5 cellular contexts compared by ENCODE assay signal in genomic region chr12:132240669-132241007, GRCh38.
DNase-seq lines count a peak whose midpoint lies in the region; ATAC-seq and TF ChIP-seq lines count a peak whose summit lies in the region.
"Not testable (repeated sequence)": the region's sequence is repeated elsewhere in the genome, so short reads cannot be mapped to it uniquely, and the experiment has no call there.

No MANE protein-coding gene starts in this region.

- not testable (repeated sequence) for H3K4me3 Mint-ChIP-seq in chondrocyte (ENCODE audit: unreplicated experiment)

- H3K4me1 ChIP-seq in BLaER1 treated with 17β-estradiol and CSF1 and Interleukin-3, amounts not matched to agents 10 nM and 100 nM: peaks cover 32 to 73% (median 69%) of the 10 kb centered on the region in 10 experiments
- not testable (repeated sequence) for H3K4me1 ChIP-seq in PC-3 (ENCODE audit: insufficient read depth, low read length); sigmoid colon

- not testable (repeated sequence) for H3K36me3 Mint-ChIP-seq in chondrocyte (ENCODE audit: low read depth)

- CTCF ChIA-PET in PC-3 (lab: Charles Lee): not testable (repeated sequence)

- not testable (repeated sequence) for TF ChIP-seq CTCF in PC-3 (conservative IDR thresholded peaks at IDR 0.05; ENCODE audit: low read depth, low read length); chondrocyte (IDR thresholded peaks at IDR 0.05); sigmoid colon (IDR thresholded peaks at IDR 0.05)

- H4K20me1 ChIP-seq in BLaER1 treated with 17β-estradiol and CSF1 and Interleukin-3, amounts not matched to agents 10 nM and 100 nM: peaks cover 0 to 22% (median 14%) of the 10 kb centered on the region in 11 experiments; a peak in 12 of 22 replicates
- H4K20me1 ChIP-seq in PC-3 (ENCODE audit: low read length): not testable (repeated sequence)

- 23 to 61% methylated on average over 7 of the region's 7 CpGs for whole genome bisulfite sequencing in sigmoid colon, 2 donors

- H3K27me3 ChIP-seq in BLaER1 treated with 17β-estradiol and CSF1 and Interleukin-3, amounts not matched to agents 10 nM and 100 nM: peaks cover 9 to 24% (median 16%) of the 10 kb centered on the region in 11 experiments; a peak in 17 of 22 replicates
- not testable (repeated sequence) for H3K27me3 ChIP-seq in PC-3 (ENCODE audit: low read length)
- peaks cover 0 to 11% (median 0%) of the 10 kb centered on the region in 3 donors for H3K27me3 ChIP-seq in sigmoid colon

- H3K4me3 ChIP-seq in BLaER1 treated with 17β-estradiol and CSF1 and Interleukin-3, amounts not matched to agents 10 nM and 100 nM; PC-3 (ENCODE audit: low read length); sigmoid colon: not testable (repeated sequence)

- not testable (repeated sequence) for H3K9me3 Mint-ChIP-seq in chondrocyte (ENCODE audit: low read depth)

- TF ChIP-seq EP300 in sigmoid colon (IDR thresholded peaks at IDR 0.05): not testable (repeated sequence)

- H3K36me3 ChIP-seq in BLaER1 treated with 17β-estradiol and CSF1 and Interleukin-3, amounts not matched to agents 10 nM and 100 nM; PC-3 (ENCODE audit: low read depth, low read length); sigmoid colon: not testable (repeated sequence)

- not testable (repeated sequence) for H3K79me2 ChIP-seq in PC-3 (ENCODE audit: low read length)

- ATAC-seq in PC-3: peak; percentile 21; the same call in 1 of the 2 replicates
- peak; percentile 61 for ATAC-seq in left colon

- TF ChIP-seq POLR2A in sigmoid colon (IDR thresholded peaks at IDR 0.05): not testable (repeated sequence)

- not testable (repeated sequence) for H3K9me3 ChIP-seq in BLaER1 treated with 17β-estradiol and CSF1 and Interleukin-3, amounts not matched to agents 10 nM and 100 nM (replicated peaks in 1 of 11); PC-3 (ENCODE audit: low read length); sigmoid colon

- not testable (repeated sequence) for H3K9me2 ChIP-seq in PC-3 (replicated peaks; ENCODE audit: low read length)

- H3K4me1 Mint-ChIP-seq in chondrocyte (ENCODE audit: low read depth): not testable (repeated sequence)

- DNase-seq in PC-3, left colon: not testable (repeated sequence)
- DNase-seq in chondrocyte (ENCODE audit: low spot score) (peak; percentile 25), sigmoid colon (peak; percentile 17)

- H3K27me3 Mint-ChIP-seq in chondrocyte (ENCODE audit: low read depth): peaks cover 17% of the 10 kb centered on the region

- POLR2A ChIA-PET in PC-3 (lab: Charles Lee; ENCODE audit: unreplicated experiment): not testable (repeated sequence)

- H3K27ac Mint-ChIP-seq in chondrocyte (ENCODE audit: unreplicated experiment): not testable (repeated sequence)

- intact Hi-C loops in PC-3 (cut with micrococcal nuclease); left colon (cut with DNase I, micrococcal nuclease); sigmoid colon (cut with DNase I): not testable (repeated sequence)

- H3K4me2 ChIP-seq in BLaER1 treated with 17β-estradiol and CSF1 and Interleukin-3, amounts not matched to agents 10 nM and 100 nM: peak overlapping the region in 9 of 11 experiments; percentile 57 to 94 (median 82); a peak in 15 of 22 replicates
- peak overlapping the region; percentile 58 for H3K4me2 ChIP-seq in PC-3 (ENCODE audit: low read length)

- H2AFZ ChIP-seq in PC-3 (ENCODE audit: low read length): peak overlapping the region; percentile 48

- not testable (repeated sequence) for H3F3A ChIP-seq in PC-3 (ENCODE audit: low read length, unreplicated experiment)

- not testable (repeated sequence) for BruUV-seq in PC-3 (replicated peaks; lab: Mats Ljungman, UMichigan)

- peak overlapping the region in 3 of 11 experiments; percentile 33 to 66 (median 58); a peak in 1 of 22 replicates for H3K9ac ChIP-seq in BLaER1 treated with 17β-estradiol and CSF1 and Interleukin-3, amounts not matched to agents 10 nM and 100 nM
- not testable (repeated sequence) for H3K9ac ChIP-seq in PC-3 (ENCODE audit: low read length)

- H3K27ac ChIP-seq in BLaER1 treated with 17β-estradiol and CSF1 and Interleukin-3, amounts not matched to agents 10 nM and 100 nM: peak overlapping the region in 7 of 11 experiments; percentile 13 to 66 (median 49); a peak in 9 of 22 replicates
- H3K27ac ChIP-seq in PC-3 (ENCODE audit: low read length); sigmoid colon: not testable (repeated sequence)
